ENCODE assay signal across 15 cellular contexts in genomic region chr3:46904303-46905190, GRCh38. TPM values are rescaled to one million over a fixed set of nuclear protein-coding genes. Genes with fewer than 3 reads are reported as not detected.
"Had no signal": no experiment of that assay in that cellular context is flagged by ENCODE, and none has a peak within 500 bp of the region (broad histone marks: within the 10 kb centered on the region; RNA-seq: fewer than 3 reads in every experiment).

No MANE protein-coding gene starts in this region.

- H3K27ac ChIP-seq: cardiac muscle cell, colonic mucosa, gastrocnemius medialis, thyroid gland, vagina had no signal

- DNase-seq: activated CD4-positive, alpha-beta T cell treated with anti-CD3 and anti-CD28 coated beads, Interleukin-2, amount 50 U/mL, for 48 hours; activated CD4-positive, CD25-positive, alpha-beta regulatory T cell treated with anti-CD3 and anti-CD28 coated beads, Interleukin-2, amount 50 U/mL, for 72 hours; activated gamma-delta T cell treated with Interleukin-2 at 50 U/mL for 16 hours; activated T-cell treated with anti-CD3 and anti-CD28 coated beads, Interleukin-2, amount 50 U/mL, for 48 hours; colonic mucosa; gastrocnemius medialis; T-helper 2 cell; thyroid gland had no signal

- ATAC-seq: gastrocnemius medialis; naive thymus-derived CD8-positive, alpha-beta T cell had no signal

- H3K27me3 ChIP-seq: cardiac muscle cell, colonic mucosa, gastrocnemius medialis, thyroid gland, vagina had no signal

- H3K4me3 ChIP-seq: cardiac muscle cell, colonic mucosa, gastrocnemius medialis, skin epidermis, thyroid gland, vagina had no signal

- H3K36me3 ChIP-seq: cardiac muscle cell, colonic mucosa, gastrocnemius medialis, thyroid gland, vagina had no signal

- H3K9me3 ChIP-seq: colonic mucosa, gastrocnemius medialis, thyroid gland, vagina had no signal

RNA-seq across cellular contexts. Expression of gene PTH1R, which starts 27.0 kb away (rescaled TPM):
- total RNA-seq: mononuclear cell; naive thymus-derived CD8-positive, alpha-beta T cell had no signal
- polyA plus RNA-seq: keratinocyte; naive thymus-derived CD8-positive, alpha-beta T cell had no signal

RNA-seq across cellular contexts. Expression of gene MYL3, which starts 41.3 kb away (rescaled TPM):
- total RNA-seq: lung microvascular endothelial cell; mononuclear cell; naive thymus-derived CD8-positive, alpha-beta T cell; vagina had no signal
- polyA plus RNA-seq: keratinocyte; naive thymus-derived CD8-positive, alpha-beta T cell had no signal
